In the genomic region with DNA sequence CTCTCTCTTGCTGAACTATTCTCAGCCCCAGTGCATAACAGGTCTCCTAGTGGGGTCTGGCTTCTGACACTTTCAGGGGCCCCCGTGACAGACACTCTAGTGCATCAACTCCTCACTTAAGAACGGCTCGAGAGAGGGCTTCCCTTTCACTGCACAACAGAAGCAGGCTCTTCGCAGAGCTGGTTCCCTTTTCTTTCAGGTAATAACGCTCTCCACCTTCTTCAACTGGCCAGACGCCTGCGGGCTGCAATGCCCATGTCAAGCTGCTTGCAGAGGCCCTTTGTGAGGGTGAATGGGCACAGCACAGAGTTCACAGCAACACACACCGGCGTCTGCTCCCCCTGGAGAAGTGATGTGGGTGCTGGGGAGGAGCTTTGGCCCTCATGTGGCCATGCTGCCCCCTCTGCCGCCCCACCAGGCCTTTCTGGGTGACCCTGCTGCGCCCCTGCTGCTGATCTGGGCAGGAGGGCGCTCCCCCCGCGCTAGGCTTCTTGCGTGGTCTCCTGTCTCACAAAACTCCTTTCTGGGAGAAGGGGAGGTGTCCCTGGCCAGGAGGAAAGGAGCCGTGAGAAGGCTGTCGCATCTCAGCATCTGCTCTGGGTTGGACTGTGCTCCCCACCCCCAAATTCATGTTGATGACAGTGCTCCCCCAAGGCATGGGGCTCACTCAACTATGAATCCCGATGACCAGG, we compare ENCODE assay signal across 18 cellular contexts. TPM values are rescaled to one million over a fixed set of nuclear protein-coding genes. Genes with fewer than 3 reads are reported as not detected.
A peak's percentile ranks its signal among the peaks of the same experiment; 100 is the strongest.
DNase-seq lines count a peak whose midpoint lies in the region; ATAC-seq and TF ChIP-seq lines count a peak whose summit lies in the region.
"Had no signal": no experiment of that assay in that cellular context is flagged by ENCODE, and none has a peak within 500 bp of the region (broad histone marks: within the 10 kb centered on the region; RNA-seq: fewer than 3 reads in every experiment).

No MANE protein-coding gene starts in this region.

- CTCF ChIA-PET in T-cell (lab: Charles Lee) (no interaction called here), GM10248 (lab: Yijun Ruan, JAX) (interaction anchor here (1.1 kb wide), 1 partner anchor 34 kb away, joined by 3 read pairs; no protein-coding TSS in a partner anchor)

- TF ChIP-seq CTCF in nephron (IDR thresholded peaks at IDR 0.05; ENCODE audit: unreplicated experiment in 3 of 3) (no peak), GM10248 (IDR thresholded peaks at IDR 0.05; ENCODE audit: control extremely low read depth, extremely low read depth, low read depth, missing control alignments) (no peak)

- no peak for ATAC-seq in CD4-positive, CD25-positive, alpha-beta regulatory T cell (ENCODE audit: low read depth in 2 of 2)
- ATAC-seq in T-helper 17 cell (no peak), T-cell (replicated peaks in 1 of 4) (no peak)
- ATAC-seq: left lobe of liver, SK-N-SH treated with all-trans-retinoic acid at 6 μM for 48 hours had no signal

- H3K9me3 ChIP-seq in BLaER1 (no peaks in the 10 kb centered on the region), T-helper 17 cell (ENCODE audit: control insufficient read depth, low read length, poor library complexity, severe bottlenecking) (no peaks in the 10 kb centered on the region)
- no peaks in the 10 kb centered on the region for H3K9me3 ChIP-seq in CD4-positive, CD25-positive, alpha-beta regulatory T cell (ENCODE audit: control insufficient read depth in 2 of 2, low read length in 2 of 2)
- H3K9me3 ChIP-seq: breast epithelium, esophagus muscularis mucosa, testis had no signal

- peaks cover 73% of the 10 kb centered on the region for H3K4me1 ChIP-seq in BLaER1
- H3K4me1 ChIP-seq in CD4-positive, CD25-positive, alpha-beta regulatory T cell (ENCODE audit: control insufficient read depth, insufficient read depth, low read length, poor library complexity, severe bottlenecking), result peaks cover 61% of the 10 kb centered on the region
- H3K4me1 ChIP-seq: parathyroid adenoma had no signal

- peak overlapping the region; percentile 92 for H3K4me2 ChIP-seq in BLaER1

- H3K4me1 Mint-ChIP-seq in CD4-positive, CD25-positive, alpha-beta regulatory T cell, result peaks cover 11 to 74% (median 45%) of the 10 kb centered on the region in 4 donors
- H3K4me1 Mint-ChIP-seq in T-helper 17 cell, result peaks cover 52% of the 10 kb centered on the region
- peaks cover 49% of the 10 kb centered on the region for H3K4me1 Mint-ChIP-seq in nephron
- peaks cover 52 to 68% (median 62%) of the 10 kb centered on the region in 3 donors for H3K4me1 Mint-ChIP-seq in T-cell

- H3K27me3 Mint-ChIP-seq in CD4-positive, CD25-positive, alpha-beta regulatory T cell, result no peaks in the 10 kb centered on the region
- H3K27me3 Mint-ChIP-seq in T-helper 17 cell (no peaks in the 10 kb centered on the region), nephron (ENCODE audit: low read depth) (peaks cover 3% of the 10 kb centered on the region), T-cell (no peaks in the 10 kb centered on the region)
- H3K27me3 Mint-ChIP-seq: activated naive CD4-positive, alpha-beta T cell treated with anti-CD3 and anti-CD28 coated beads, Interleukin-2, amount 50 U/mL, for 24 hours had no signal

- peak overlapping the region; percentile 44; the same call in 1 of the 2 replicates for H3K4me3 ChIP-seq in BLaER1
- no peak overlapping the region for H3K4me3 ChIP-seq in CD4-positive, CD25-positive, alpha-beta regulatory T cell (ENCODE audit: low read depth, low read length)
- H3K4me3 ChIP-seq: breast epithelium, esophagus muscularis mucosa, testis had no signal

- POLR2A ChIA-PET in T-cell (lab: Charles Lee), result no interaction called here
- POLR2A ChIA-PET in GM10248 (lab: Yijun Ruan, JAX), result interaction anchor here (0.5 kb wide), 1 partner anchor 241 kb away, joined by 4 read pairs; no protein-coding TSS in a partner anchor

- H3K36me3 Mint-ChIP-seq in CD4-positive, CD25-positive, alpha-beta regulatory T cell, result peaks cover 9% of the 10 kb centered on the region
- H3K36me3 Mint-ChIP-seq in T-helper 17 cell (ENCODE audit: low read depth) (peaks cover 2% of the 10 kb centered on the region), nephron (ENCODE audit: low read depth) (peaks cover 20% of the 10 kb centered on the region), T-cell (peaks cover 27% of the 10 kb centered on the region)

- H3K4me3 Mint-ChIP-seq in CD4-positive, CD25-positive, alpha-beta regulatory T cell, result peak overlapping the region in 3 of 4 donors; percentile 81 to 99 (median 93)
- H3K4me3 Mint-ChIP-seq in T-helper 17 cell, result peak overlapping the region; percentile 50
- H3K4me3 Mint-ChIP-seq in nephron, result peak overlapping the region; percentile 87 to 99 (median 87)
- H3K4me3 Mint-ChIP-seq in T-cell, result peak overlapping the region in 1 of 3 donors; percentile 99

- H3K27ac Mint-ChIP-seq in CD4-positive, CD25-positive, alpha-beta regulatory T cell, result no peak overlapping the region
- H3K27ac Mint-ChIP-seq in T-helper 17 cell (peak overlapping the region; percentile 98), nephron (no peak overlapping the region), T-cell (no peak overlapping the region)

- no peak overlapping the region; the same call in 1 of the 2 replicates for H3K27ac ChIP-seq in BLaER1
- H3K27ac ChIP-seq in CD4-positive, CD25-positive, alpha-beta regulatory T cell (ENCODE audit: insufficient read depth, low read length, poor library complexity, severe bottlenecking), result no peak overlapping the region
- H3K27ac ChIP-seq: breast epithelium, esophagus muscularis mucosa, KMS-11, parathyroid adenoma, testis had no signal

- H3K9ac ChIP-seq in BLaER1, result peak overlapping the region; percentile 61
- H3K9ac ChIP-seq: KMS-11, parathyroid adenoma had no signal

- no peaks in the 10 kb centered on the region for H3K27me3 ChIP-seq in BLaER1
- H3K27me3 ChIP-seq in CD4-positive, CD25-positive, alpha-beta regulatory T cell (ENCODE audit: control insufficient read depth, insufficient read depth, low read length), result no peaks in the 10 kb centered on the region
- H3K27me3 ChIP-seq: breast epithelium, esophagus muscularis mucosa, testis had no signal

- peaks cover 31% of the 10 kb centered on the region for H3K36me3 ChIP-seq in BLaER1
- peaks cover 14% of the 10 kb centered on the region for H3K36me3 ChIP-seq in CD4-positive, CD25-positive, alpha-beta regulatory T cell (ENCODE audit: control insufficient read depth, insufficient read depth, low read length)
- H3K36me3 ChIP-seq: breast epithelium had no signal

- H3K9me3 Mint-ChIP-seq in CD4-positive, CD25-positive, alpha-beta regulatory T cell, result peaks cover 0 to 4% (median 0%) of the 10 kb centered on the region in 7 donors
- H3K9me3 Mint-ChIP-seq in nephron (no peaks in the 10 kb centered on the region), T-cell (no peaks in the 10 kb centered on the region)
- H3K9me3 Mint-ChIP-seq: activated naive CD4-positive, alpha-beta T cell treated with anti-CD3 and anti-CD28 coated beads, Interleukin-2, amount 50 U/mL, for 24 hours had no signal

- H4K20me1 ChIP-seq in BLaER1, result peaks cover 35% of the 10 kb centered on the region

- no peak for DNase-seq in CD4-positive, CD25-positive, alpha-beta regulatory T cell
- DNase-seq in T-helper 17 cell (no peak), T-cell (no peak), GM10248 (ENCODE audit: extremely low spot score) (no peak), T-helper 1 cell (no peak)
- DNase-seq: H7; NCI-H774; stimulated activated CD4-positive, alpha-beta T cell treated with anti-CD3 and anti-CD28 coated beads, Interleukin-4, amount 100 ng/mL, for 1 hour; testis had no signal

RNA-seq across cellular contexts. Expression of a gene that starts 2.4 kb away (rescaled TPM):
- total RNA-seq in CD4-positive, CD25-positive, alpha-beta regulatory T cell, result 15.8 TPM
- polyA plus RNA-seq in CD4-positive, CD25-positive, alpha-beta regulatory T cell, result 100 to 1,000 TPM in 3 of 4 donors, 10 to 100 TPM in 1; 98.7 to 127 (median 112) TPM
- total RNA-seq in T-helper 17 cell (10 to 100 TPM; 12.3 to 17.7 TPM), T-cell (10 to 100 TPM; 10.6 to 32.5 (median 29.8) TPM)

RNA-seq across cellular contexts. Expression of a gene that starts 4.0 kb away (rescaled TPM):
- 21.6 TPM for total RNA-seq in CD4-positive, CD25-positive, alpha-beta regulatory T cell
- 10 to 100 TPM; 66.5 to 98.7 (median 75.7) TPM for polyA plus RNA-seq in CD4-positive, CD25-positive, alpha-beta regulatory T cell
- total RNA-seq in T-helper 17 cell (10 to 100 TPM; 15.2 to 24.7 TPM), T-cell (10 to 100 TPM; 16.4 to 21.7 (median 18.8) TPM)
